8 cellular contexts compared by ENCODE assay signal in genomic region chr2:239133945-239134570, GRCh38.
"Had no signal": no experiment of that assay in that cellular context is flagged by ENCODE, and none has a peak within 500 bp of the region (broad histone marks: within the 10 kb centered on the region; RNA-seq: fewer than 3 reads in every experiment).

No MANE protein-coding gene starts in this region.

- H3K9me3 ChIP-seq: HAP-1 had no signal

- H3K27ac Mint-ChIP-seq: HFFc6 had no signal

- H3K27ac ChIP-seq: GM23248 had no signal

- H3K9ac ChIP-seq: GM23248 had no signal

- H3K9me3 Mint-ChIP-seq: HFFc6 had no signal

- H2AFZ ChIP-seq: GM23248 had no signal

- ATAC-seq: HCT116, K562 had no signal

- H3K36me3 ChIP-seq: HAP-1 had no signal

- H3K4me3 Mint-ChIP-seq: HFFc6 had no signal

- DNase-seq: GM23248, GOT3, H7, HFFc6 had no signal

- H3K4me3 ChIP-seq: GM23248, HAP-1, K562 had no signal

- H3K4me1 ChIP-seq: HAP-1 had no signal

- FAIRE-seq: HTR-8/SVneo, K562 had no signal
